Comparison of ENCODE assay signal across 8 cellular contexts in the genomic region with DNA sequence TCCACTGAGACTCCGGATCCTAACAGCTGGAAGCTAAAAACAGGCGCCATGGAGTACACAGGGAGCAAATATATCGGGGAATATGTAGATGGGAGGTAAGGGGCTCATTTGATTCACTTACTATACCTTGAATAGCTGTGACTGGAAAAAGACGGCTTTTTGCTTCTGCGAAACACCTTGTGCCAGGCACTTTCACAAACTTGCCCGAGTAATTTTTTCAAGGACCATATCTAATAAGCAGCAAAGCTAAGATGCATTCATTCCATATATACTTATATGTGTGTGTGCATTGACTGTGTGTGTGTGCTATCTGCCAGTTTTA. TPM values are rescaled to one million over a fixed set of nuclear protein-coding genes. Genes with fewer than 3 reads are reported as not detected.
DNase-seq lines count a peak whose midpoint lies in the region; ATAC-seq, FAIRE-seq and TF ChIP-seq lines count a peak whose summit lies in the region.

No MANE protein-coding gene starts in this region.

- DNase-seq in GM12865 (ENCODE audit: low read depth) = no peak
- no peak for DNase-seq in Peyer's patch
- DNase-seq in esophagus squamous epithelium (lab: John Stamatoyannopoulos, UW) = no peak
- no peak for DNase-seq in retinal pigment epithelial cell (ENCODE audit: low read depth)
- DNase-seq in urothelium cell line (ENCODE audit: low spot score) = no peak
- no peak for DNase-seq in NK-92 treated with Interleukin-12 subunit alpha and Interleukin-12 subunit beta, amount 100 ng/mL, for 24 hours (lab: John Stamatoyannopoulos, UW)

- H3K4me3 ChIP-seq in GM12865 (ENCODE audit: low read depth, low read length) (peak overlapping the region; percentile 92), Peyer's patch (peak overlapping the region; percentile 76 to 92 (median 84)), esophagus squamous epithelium (peak overlapping the region; percentile 86 to 96 (median 90)), retinal pigment epithelial cell (ENCODE audit: low read length) (peak overlapping the region; percentile 96)

- peaks cover 0 to 25% (median 3%) of the 10 kb centered on the region in 4 donors for H3K4me1 ChIP-seq in Peyer's patch
- peaks cover 0 to 43% (median 28%) of the 10 kb centered on the region in 3 donors for H3K4me1 ChIP-seq in esophagus squamous epithelium

- WGBS in esophagus squamous epithelium, 2 donors = 25 to 30% methylated on average over 5 to 6 of the region's 6 CpGs

- TF ChIP-seq POLR2A in Peyer's patch (IDR thresholded peaks at IDR 0.05) (no peak), esophagus squamous epithelium (IDR thresholded peaks at IDR 0.05) (no peak)

- TF ChIP-seq CTCF in GM12865 (IDR thresholded peaks at IDR 0.05; ENCODE audit: insufficient read depth, low read depth, low read length, missing control alignments) (no peak), Peyer's patch (IDR thresholded peaks at IDR 0.05) (no peak), esophagus squamous epithelium (IDR thresholded peaks at IDR 0.05) (no peak), retinal pigment epithelial cell (conservative IDR thresholded peaks at IDR 0.05; ENCODE audit: low read depth, low read length) (no peak)

- H3K9me3 ChIP-seq in Peyer's patch = no peaks in the 10 kb centered on the region
- no peaks in the 10 kb centered on the region for H3K9me3 ChIP-seq in esophagus squamous epithelium

- H3K27me3 ChIP-seq in Peyer's patch = no peaks in the 10 kb centered on the region
- no peaks in the 10 kb centered on the region for H3K27me3 ChIP-seq in esophagus squamous epithelium

- FAIRE-seq in urothelium cell line (lab: Jason Lieb, UNC) = no peak

- intact Hi-C loops in esophagus squamous epithelium (cut with DNase I) = no loop called here

- ATAC-seq in GM21390 (IDR thresholded peaks at IDR 0.05; ENCODE audit: unreplicated experiment) = no peak
- ATAC-seq in HG03457 (IDR thresholded peaks at IDR 0.05; ENCODE audit: unreplicated experiment) = no peak

- H3K36me3 ChIP-seq in Peyer's patch (no peaks in the 10 kb centered on the region), esophagus squamous epithelium (no peaks in the 10 kb centered on the region)

- H3K27ac ChIP-seq in Peyer's patch (peak overlapping the region in 1 of 4 donors; percentile 83), esophagus squamous epithelium (no peak overlapping the region)

RNA-seq across cellular contexts. Expression of gene MORN5, which starts 0.2 kb away (rescaled TPM):
- total RNA-seq in Peyer's patch = not detected
- not detected for total RNA-seq in esophagus squamous epithelium

RNA-seq across cellular contexts. Expression of gene NDUFA8, which starts 0.3 kb away (rescaled TPM):
- total RNA-seq in Peyer's patch (10 to 100 TPM; 17.3 to 41.3 (median 32.2) TPM), esophagus squamous epithelium (10 to 100 TPM; 40.6 to 48.0 (median 45.7) TPM)
